In the genomic region with DNA sequence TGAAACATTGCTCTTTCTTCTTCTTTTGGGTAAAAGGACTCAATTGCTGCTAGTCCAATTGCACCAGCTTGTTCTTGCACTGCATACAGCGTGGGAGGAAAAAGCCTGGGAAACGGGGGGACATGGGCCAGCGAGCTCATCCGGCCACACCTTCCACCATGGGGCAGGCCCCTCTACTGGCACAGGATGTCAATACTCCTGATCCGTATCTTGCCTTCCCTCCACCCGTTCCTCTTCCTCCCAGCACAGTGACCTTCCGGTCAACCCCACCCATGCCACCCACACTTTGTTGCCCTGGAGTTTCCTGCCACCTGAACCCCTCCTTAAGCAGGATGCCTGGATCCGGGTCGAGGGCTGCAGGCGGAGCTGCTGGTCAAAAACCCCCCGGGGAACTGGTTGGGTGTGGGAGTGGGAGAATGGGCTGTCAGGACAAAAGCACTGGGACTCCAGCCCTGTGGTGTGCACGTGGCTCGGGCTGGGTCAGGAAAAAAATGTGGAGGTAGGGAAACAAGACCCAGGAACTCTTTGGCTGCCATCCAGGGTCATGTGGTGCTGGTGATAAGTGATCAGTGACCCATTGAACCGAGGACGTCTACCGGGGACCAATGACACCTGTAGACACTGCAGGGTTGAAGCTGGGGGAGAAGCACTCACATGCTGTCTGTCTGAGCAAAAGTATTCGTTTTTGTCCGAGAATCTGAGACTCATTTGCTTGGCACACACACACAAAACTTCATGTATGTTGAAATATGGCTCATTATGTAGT, we compare ENCODE assay signal across 1 cellular context.
TF ChIP-seq lines count a peak whose summit lies in the region.

No MANE protein-coding gene starts in this region.

TF ChIP-seq in GM23338, 12 proteins besides CTCF, POLR2A, EP300 and RAD21 (continued from another document):
- TF ChIP-seq, protein P1, sequence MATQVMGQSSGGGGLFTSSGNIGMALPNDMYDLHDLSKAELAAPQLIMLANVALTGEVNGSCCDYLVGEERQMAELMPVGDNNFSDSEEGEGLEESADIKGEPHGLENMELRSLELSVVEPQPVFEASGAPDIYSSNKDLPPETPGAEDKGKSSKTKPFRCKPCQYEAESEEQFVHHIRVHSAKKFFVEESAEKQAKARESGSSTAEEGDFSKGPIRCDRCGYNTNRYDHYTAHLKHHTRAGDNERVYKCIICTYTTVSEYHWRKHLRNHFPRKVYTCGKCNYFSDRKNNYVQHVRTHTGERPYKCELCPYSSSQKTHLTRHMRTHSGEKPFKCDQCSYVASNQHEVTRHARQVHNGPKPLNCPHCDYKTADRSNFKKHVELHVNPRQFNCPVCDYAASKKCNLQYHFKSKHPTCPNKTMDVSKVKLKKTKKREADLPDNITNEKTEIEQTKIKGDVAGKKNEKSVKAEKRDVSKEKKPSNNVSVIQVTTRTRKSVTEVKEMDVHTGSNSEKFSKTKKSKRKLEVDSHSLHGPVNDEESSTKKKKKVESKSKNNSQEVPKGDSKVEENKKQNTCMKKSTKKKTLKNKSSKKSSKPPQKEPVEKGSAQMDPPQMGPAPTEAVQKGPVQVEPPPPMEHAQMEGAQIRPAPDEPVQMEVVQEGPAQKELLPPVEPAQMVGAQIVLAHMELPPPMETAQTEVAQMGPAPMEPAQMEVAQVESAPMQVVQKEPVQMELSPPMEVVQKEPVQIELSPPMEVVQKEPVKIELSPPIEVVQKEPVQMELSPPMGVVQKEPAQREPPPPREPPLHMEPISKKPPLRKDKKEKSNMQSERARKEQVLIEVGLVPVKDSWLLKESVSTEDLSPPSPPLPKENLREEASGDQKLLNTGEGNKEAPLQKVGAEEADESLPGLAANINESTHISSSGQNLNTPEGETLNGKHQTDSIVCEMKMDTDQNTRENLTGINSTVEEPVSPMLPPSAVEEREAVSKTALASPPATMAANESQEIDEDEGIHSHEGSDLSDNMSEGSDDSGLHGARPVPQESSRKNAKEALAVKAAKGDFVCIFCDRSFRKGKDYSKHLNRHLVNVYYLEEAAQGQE (IDR thresholded peaks at IDR 0.05; ENCODE audit: unreplicated experiment), result no peak
- TF ChIP-seq STAT1 (IDR thresholded peaks at IDR 0.05; ENCODE audit: unreplicated experiment) (no peak), JUNB (IDR thresholded peaks at IDR 0.05; ENCODE audit: unreplicated experiment) (no peak)
